Comparison of ENCODE assay signal across 17 cellular contexts in genomic region chr7:92576296-92576695, GRCh38. TPM values are rescaled to one million over a fixed set of nuclear protein-coding genes. Genes with fewer than 3 reads are reported as not detected.
A peak's percentile ranks its signal among the peaks of the same experiment; 100 is the strongest.
DNase-seq lines count a peak whose midpoint lies in the region; ATAC-seq, FAIRE-seq and TF ChIP-seq lines count a peak whose summit lies in the region.
"Had no signal": no experiment of that assay in that cellular context is flagged by ENCODE, and none has a peak within 500 bp of the region (broad histone marks: within the 10 kb centered on the region; RNA-seq: fewer than 3 reads in every experiment).

No MANE protein-coding gene starts in this region.

- no peaks in the 10 kb centered on the region for H3K9me3 ChIP-seq in vagina
- H3K9me3 ChIP-seq in A673 (ENCODE audit: low read depth, low read length, poor library complexity, severe bottlenecking) = no peaks in the 10 kb centered on the region
- H3K9me3 ChIP-seq: BLaER1 treated with 17β-estradiol and CSF1 and Interleukin-3, amounts not matched to agents 10 nM and 100 nM; HAP-1 had no signal

- DNase-seq in activated T-cell treated with anti-CD3 and anti-CD28 coated beads, Interleukin-2, amount 50 U/mL, for 72 hours = no peak
- DNase-seq in activated T-cell treated with anti-CD3 and anti-CD28 coated beads for 4 hours (no peak), GM12891 (ENCODE audit: insufficient read length, low spot score) (no peak), LHCN-M2 (ENCODE audit: low read depth) (peak; percentile 52), myocyte (ENCODE audit: low read depth) (peak; percentile 69), vagina (ENCODE audit: extremely low spot score in 2 of 2) (no peak), A673 (ENCODE audit: low spot score) (no peak), COR-L47 (lab: John Stamatoyannopoulos, UW) (no peak)
- DNase-seq: CD8-positive, alpha-beta memory T cell; DMS79 treated with DMSO at 0.1 percent for 48 hours; GF-D8 had no signal

- H3K27me3 Mint-ChIP-seq in activated T-cell treated with anti-CD3 and anti-CD28 coated beads, Interleukin-2, amount 50 U/mL, for 72 hours (ENCODE audit: low read depth) = no peaks in the 10 kb centered on the region
- H3K27me3 Mint-ChIP-seq: B cell; CD8-positive, alpha-beta memory T cell had no signal

- no peak for ATAC-seq in activated T-cell treated with anti-CD3 and anti-CD28 coated beads, Interleukin-2, amount 50 U/mL, for 72 hours (replicated peaks in 1 of 2)

- intact Hi-C loops in vagina (cut with DNase I) (no loop called here), A673 (cut with micrococcal nuclease; ENCODE audit: unreplicated experiment) (no loop called here)

- TF ChIP-seq CTCF in vagina (IDR thresholded peaks at IDR 0.05) (no peak), A673 (conservative IDR thresholded peaks at IDR 0.05; ENCODE audit: low read depth, low read length) (no peak)

- BruUV-seq in A673 (replicated peaks; lab: Mats Ljungman, UMichigan) = no TSS peak

- H3K4me1 ChIP-seq in vagina (no peaks in the 10 kb centered on the region), A673 (ENCODE audit: insufficient read depth, low read length, poor library complexity, severe bottlenecking) (peaks cover 8% of the 10 kb centered on the region)
- H3K4me1 ChIP-seq: BLaER1 treated with 17β-estradiol and CSF1 and Interleukin-3, amounts not matched to agents 10 nM and 100 nM; HAP-1 had no signal

- H3K36me3 ChIP-seq in vagina (peaks cover 0 to 56% of the 10 kb centered on the region in 2 donors), A673 (ENCODE audit: insufficient read depth, low read length, poor library complexity, severe bottlenecking) (peaks cover 59% of the 10 kb centered on the region)

- H3K4me3 Mint-ChIP-seq in activated T-cell treated with anti-CD3 and anti-CD28 coated beads, Interleukin-2, amount 50 U/mL, for 72 hours = no peak overlapping the region
- H3K4me3 Mint-ChIP-seq: B cell; CD8-positive, alpha-beta memory T cell had no signal

- TF ChIP-seq POLR2A in GM12891 (IDR thresholded peaks at IDR 0.05; ENCODE audit: low read depth, low read length) (no peak), vagina (IDR thresholded peaks at IDR 0.05) (no peak)

- CTCF ChIA-PET in A673 (lab: Charles Lee) = interaction anchor here (0.5 kb wide), 1 partner anchor 48 kb away, joined by 3 read pairs; the partner anchor contains the start of genes PEX1 and RBM48

- peak overlapping the region; percentile 12 for H3K27ac Mint-ChIP-seq in activated T-cell treated with anti-CD3 and anti-CD28 coated beads, Interleukin-2, amount 50 U/mL, for 72 hours
- H3K27ac Mint-ChIP-seq: B cell had no signal

- H3K9me3 Mint-ChIP-seq in activated T-cell treated with anti-CD3 and anti-CD28 coated beads, Interleukin-2, amount 50 U/mL, for 72 hours = no peaks in the 10 kb centered on the region
- H3K9me3 Mint-ChIP-seq: CD8-positive, alpha-beta memory T cell had no signal

- peak; percentile 13 for FAIRE-seq in GM12891 (lab: Jason Lieb, UNC)
- FAIRE-seq: H1 had no signal

- H3K4me3 ChIP-seq in vagina (no peak overlapping the region), A673 (ENCODE audit: low read depth, low read length, poor library complexity, severe bottlenecking) (no peak overlapping the region)
- H3K4me3 ChIP-seq: BLaER1 treated with 17β-estradiol and CSF1 and Interleukin-3, amounts not matched to agents 10 nM and 100 nM; HAP-1 had no signal

- POLR2A ChIA-PET in A673 (lab: Charles Lee; ENCODE audit: low non-redundant PET) = no interaction called here

- H3K36me3 Mint-ChIP-seq in activated T-cell treated with anti-CD3 and anti-CD28 coated beads, Interleukin-2, amount 50 U/mL, for 72 hours (ENCODE audit: insufficient read depth in 2 of 2) = peaks cover 10 to 37% of the 10 kb centered on the region in 2 donors

- H3K27me3 ChIP-seq in vagina = no peaks in the 10 kb centered on the region
- H3K27me3 ChIP-seq in A673 (replicated peaks; ENCODE audit: insufficient read depth, low read depth, low read length, poor library complexity) = no peaks in the 10 kb centered on the region
- H3K27me3 ChIP-seq: BLaER1 treated with 17β-estradiol and CSF1 and Interleukin-3, amounts not matched to agents 10 nM and 100 nM had no signal

- H3K27ac ChIP-seq in vagina = no peak overlapping the region
- H3K27ac ChIP-seq in A673 (ENCODE audit: low read depth, low read length, poor library complexity, severe bottlenecking) = no peak overlapping the region
- H3K27ac ChIP-seq: BLaER1 treated with 17β-estradiol and CSF1 and Interleukin-3, amounts not matched to agents 10 nM and 100 nM; HL-60; KMS-11 had no signal

- H3K4me1 Mint-ChIP-seq in activated T-cell treated with anti-CD3 and anti-CD28 coated beads, Interleukin-2, amount 50 U/mL, for 72 hours (ENCODE audit: low read depth) = no peaks in the 10 kb centered on the region

TF ChIP-seq in GM12891, 5 proteins besides CTCF, POLR2A, EP300 and RAD21:
- no peak for TF ChIP-seq POLR2AphosphoS5 (IDR thresholded peaks at IDR 0.05; ENCODE audit: low read depth, low read length)
- no peak for TF ChIP-seq SPI1 (IDR thresholded peaks at IDR 0.05; ENCODE audit: low read depth, low read length)
- no peak for TF ChIP-seq PAX5 (IDR thresholded peaks at IDR 0.05; ENCODE audit: insufficient read depth, low read length, severe bottlenecking)
- no peak for TF ChIP-seq TAF1 (IDR thresholded peaks at IDR 0.05; ENCODE audit: low read depth, low read length)
- no peak for TF ChIP-seq POU2F2 (IDR thresholded peaks at IDR 0.05; ENCODE audit: low read depth, low read length)

RNA-seq across cellular contexts. Expression of gene FAM133B, which starts 13.9 kb away (rescaled TPM):
- 10 to 100 TPM; 30.3 to 35.7 TPM for total RNA-seq in activated T-cell treated with anti-CD3 and anti-CD28 coated beads, Interleukin-2, amount 50 U/mL, for 72 hours
- polyA plus RNA-seq in GM12891 (2012; ENCODE audit: low read depth, missing spikeins) = 17.2 TPM
- total RNA-seq in LHCN-M2 (2014; rRNA removed) (25.6 and 30.0 TPM in 2 replicates), myocyte (23.9 and 26.9 TPM in 2 replicates), vagina (22.3 TPM), A673 (2021) (32.7 and 39.7 TPM in 2 replicates)
- 14.7 TPM for polyA plus RNA-seq in LHCN-M2 (2012)
- 15.4 TPM for polyA plus RNA-seq in myocyte (2012)

RNA-seq across cellular contexts. Expression of gene RBM48, which starts 47.7 kb away (rescaled TPM):
- 10 to 100 TPM; 13.5 to 16.1 TPM for total RNA-seq in activated T-cell treated with anti-CD3 and anti-CD28 coated beads, Interleukin-2, amount 50 U/mL, for 72 hours
- 8.0 TPM for polyA plus RNA-seq in GM12891 (2012; ENCODE audit: low read depth, missing spikeins)
- total RNA-seq in LHCN-M2 (2014; rRNA removed) (12.9 and 13.1 TPM in 2 replicates), myocyte (18.6 and 20.9 TPM in 2 replicates), vagina (11.5 TPM), A673 (2021) (12.1 and 14.4 TPM in 2 replicates)
- 5.0 TPM for polyA plus RNA-seq in LHCN-M2 (2012)
- polyA plus RNA-seq in myocyte (2012) = 10.9 TPM

RNA-seq across cellular contexts. Expression of gene PEX1, which starts 48.0 kb away (rescaled TPM):
- 10 to 100 TPM; 20.8 to 22.8 TPM for total RNA-seq in activated T-cell treated with anti-CD3 and anti-CD28 coated beads, Interleukin-2, amount 50 U/mL, for 72 hours
- polyA plus RNA-seq in GM12891 (2012; ENCODE audit: low read depth, missing spikeins) = 6.3 TPM
- total RNA-seq in LHCN-M2 (2014; rRNA removed) (17.1 and 19.6 TPM in 2 replicates), myocyte (20.0 and 23.0 TPM in 2 replicates), vagina (20.4 TPM), A673 (2021) (9.0 and 15.9 TPM in 2 replicates)
- polyA plus RNA-seq in LHCN-M2 (2012) = 4.8 TPM
- polyA plus RNA-seq in myocyte (2012) = 9.2 TPM

Comparison
In these comparisons a context has a peak if more than half of its experiments do, and no peak if none do; other contexts are left out.
1. DNase-seq: peak in LHCN-M2 (single experiment) and myocyte (single experiment); none in activated T-cell treated with anti-CD3 and anti-CD28 coated beads, Interleukin-2, amount 50 U/mL, for 72 hours (0 of 2), activated T-cell treated with anti-CD3 and anti-CD28 coated beads for 4 hours (single experiment), GM12891 (single experiment), vagina (0 of 2), A673 (single experiment) and COR-L47 (single experiment).